ENCODE assay signal across 19 cellular contexts in the genomic region with DNA sequence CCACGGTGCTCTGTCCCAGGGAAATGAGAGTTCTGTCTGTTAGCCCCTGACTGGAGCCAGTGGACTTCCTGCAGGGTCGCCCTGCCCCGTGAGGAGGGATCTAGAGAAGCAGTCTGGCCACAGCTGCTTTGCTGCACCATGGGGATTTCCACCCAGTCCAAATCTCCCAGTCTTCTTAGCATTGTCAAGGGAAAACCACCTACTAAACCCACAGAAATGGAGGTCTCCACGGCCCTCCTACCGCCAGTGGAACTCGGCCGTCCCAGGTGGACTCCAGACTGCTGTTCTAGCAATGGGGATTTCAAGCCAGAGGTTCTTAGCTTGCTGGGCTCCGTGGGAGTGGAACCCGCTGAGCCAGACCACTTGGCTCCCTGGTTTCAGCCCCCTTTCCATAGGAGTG.
DNase-seq lines count a peak whose midpoint lies in the region; ATAC-seq and TF ChIP-seq lines count a peak whose summit lies in the region.
"Had no signal": no experiment of that assay in that cellular context is flagged by ENCODE, and none has a peak within 500 bp of the region (broad histone marks: within the 10 kb centered on the region; RNA-seq: fewer than 3 reads in every experiment).

No MANE protein-coding gene starts in this region.

- no peaks in the 10 kb centered on the region for H3K79me1 ChIP-seq in mesendoderm (ENCODE audit: low read length)

- H4K5ac ChIP-seq in mesendoderm (ENCODE audit: low read length): no peak overlapping the region

- H3K4ac ChIP-seq in mesendoderm (ENCODE audit: low read depth, low read length): no peak overlapping the region

- ATAC-seq in Right ventricle myocardium inferior: no peak
- ATAC-seq in left cardiac atrium: no peak
- ATAC-seq in WTC11: peak; percentile 32; the same call in 1 of the 2 replicates
- no peak for ATAC-seq in upper lobe of right lung
- ATAC-seq in GM18502 (IDR thresholded peaks at IDR 0.05; ENCODE audit: poor library complexity, unreplicated experiment): no peak

- H3K36me3 ChIP-seq in mesendoderm (ENCODE audit: control insufficient read depth, insufficient read depth, low read length) (no peaks in the 10 kb centered on the region), upper lobe of right lung (no peaks in the 10 kb centered on the region)
- H3K36me3 ChIP-seq: BLaER1 had no signal

- H3K27ac ChIP-seq in mesendoderm (ENCODE audit: low read depth, low read length) (no peak overlapping the region), upper lobe of right lung (no peak overlapping the region)
- H3K27ac ChIP-seq: 22Rv1, BLaER1, C4-2B, GM23248 had no signal

- H2BK120ac ChIP-seq in mesendoderm (ENCODE audit: low read depth, low read length): no peak overlapping the region

- H3K9me3 Mint-ChIP-seq in WTC11: 0 out of 2 replicates have a peak, but pooled peaks cover 3% of the 10 kb centered on the region

- TF ChIP-seq CTCF in WTC11 (IDR thresholded peaks at IDR 0.05): no peak
- TF ChIP-seq CTCF in upper lobe of right lung (IDR thresholded peaks at IDR 0.05): no peak

- DNase-seq in Right ventricle myocardium inferior (ENCODE audit: missing footprints) (peak; percentile 28), left cardiac atrium (no peak), WTC11 (ENCODE audit: low spot score) (no peak), mesendoderm (peak; percentile 1), upper lobe of right lung (peak; percentile 20), CD1c-positive myeloid dendritic cell (ENCODE audit: extremely low spot score) (no peak), DMS153 (lab: John Stamatoyannopoulos, UW) (no peak)
- DNase-seq: Calu3, COR-L47, DND-41, GM23248, H7, HCEC 1CT had no signal

- H3K27me3 Mint-ChIP-seq in WTC11 (ENCODE audit: low read depth): no peaks in the 10 kb centered on the region
- H3K27me3 Mint-ChIP-seq: B cell; CD4-positive, alpha-beta memory T cell had no signal

- CTCF ChIA-PET in WTC11 (lab: Charles Lee): no interaction called here

- no peaks in the 10 kb centered on the region for H3K9me3 ChIP-seq in upper lobe of right lung

- no peak overlapping the region for H2BK5ac ChIP-seq in mesendoderm (ENCODE audit: low read length)

- no peak overlapping the region for H3K4me2 ChIP-seq in mesendoderm (ENCODE audit: low read length)
- H3K4me2 ChIP-seq: BLaER1 had no signal

- H3K18ac ChIP-seq in mesendoderm (ENCODE audit: low read length): no peak overlapping the region

- no CpG with 5 or more reads among the region's 9 CpGs for WGBS in mesendoderm (ENCODE audit: extremely low coverage, insufficient coverage, low lambda C conversion rate)

- H3K4me3 ChIP-seq in mesendoderm (ENCODE audit: low read length) (no peak overlapping the region), upper lobe of right lung (no peak overlapping the region)
- H3K4me3 ChIP-seq: BLaER1, GM23248 had no signal

- POLR2A ChIA-PET in WTC11 (lab: Charles Lee): no interaction called here

- no peak overlapping the region for H3K9ac ChIP-seq in mesendoderm (ENCODE audit: low read length)
- H3K9ac ChIP-seq: BLaER1, GM23248 had no signal

- H4K8ac ChIP-seq in mesendoderm (ENCODE audit: low read depth, low read length): no peak overlapping the region

- H2AK5ac ChIP-seq in mesendoderm (ENCODE audit: low read length): no peak overlapping the region

- H3K79me2 ChIP-seq in mesendoderm (ENCODE audit: control insufficient read depth, insufficient read depth, low read length): no peaks in the 10 kb centered on the region

- H3K27ac Mint-ChIP-seq in WTC11: no peak overlapping the region
- H3K27ac Mint-ChIP-seq: B cell; CD4-positive, alpha-beta memory T cell had no signal

- H3K23ac ChIP-seq in mesendoderm (ENCODE audit: low read length): no peak overlapping the region

- H2BK15ac ChIP-seq in mesendoderm (replicated peaks; ENCODE audit: low read depth): no peak overlapping the region

- intact Hi-C loops in Right ventricle myocardium inferior (cut with DNase I) (no loop called here), left cardiac atrium (cut with DNase I) (no loop called here), upper lobe of right lung (cut with DNase I) (no loop called here)

- H3K4me3 Mint-ChIP-seq in WTC11: no peak overlapping the region
- H3K4me3 Mint-ChIP-seq: B cell; CD4-positive, alpha-beta memory T cell had no signal

- no peak overlapping the region for H3K56ac ChIP-seq in mesendoderm (ENCODE audit: low read length)

- H3K4me1 ChIP-seq in mesendoderm (ENCODE audit: control insufficient read depth, low read depth, low read length) (no peaks in the 10 kb centered on the region), upper lobe of right lung (no peaks in the 10 kb centered on the region)
- H3K4me1 ChIP-seq: BLaER1 had no signal

- H3K36me3 Mint-ChIP-seq in WTC11: no peaks in the 10 kb centered on the region
- H3K36me3 Mint-ChIP-seq: CD4-positive, alpha-beta memory T cell had no signal

- no peaks in the 10 kb centered on the region for H3K4me1 Mint-ChIP-seq in WTC11
- H3K4me1 Mint-ChIP-seq: B cell; CD4-positive, alpha-beta memory T cell had no signal

- H3K27me3 ChIP-seq in mesendoderm (ENCODE audit: insufficient read depth, low read length, poor library complexity) (no peaks in the 10 kb centered on the region), upper lobe of right lung (no peaks in the 10 kb centered on the region)
- H3K27me3 ChIP-seq: BLaER1 had no signal

TF ChIP-seq in WTC11, 78 proteins besides CTCF, POLR2A, EP300 and RAD21:
- no peak for TF ChIP-seq MYBL2 (CRISPR knock-in tag; IDR thresholded peaks at IDR 0.05)
- no peak for TF ChIP-seq ERG (CRISPR knock-in tag; IDR thresholded peaks at IDR 0.05)
- TF ChIP-seq, protein P1, sequence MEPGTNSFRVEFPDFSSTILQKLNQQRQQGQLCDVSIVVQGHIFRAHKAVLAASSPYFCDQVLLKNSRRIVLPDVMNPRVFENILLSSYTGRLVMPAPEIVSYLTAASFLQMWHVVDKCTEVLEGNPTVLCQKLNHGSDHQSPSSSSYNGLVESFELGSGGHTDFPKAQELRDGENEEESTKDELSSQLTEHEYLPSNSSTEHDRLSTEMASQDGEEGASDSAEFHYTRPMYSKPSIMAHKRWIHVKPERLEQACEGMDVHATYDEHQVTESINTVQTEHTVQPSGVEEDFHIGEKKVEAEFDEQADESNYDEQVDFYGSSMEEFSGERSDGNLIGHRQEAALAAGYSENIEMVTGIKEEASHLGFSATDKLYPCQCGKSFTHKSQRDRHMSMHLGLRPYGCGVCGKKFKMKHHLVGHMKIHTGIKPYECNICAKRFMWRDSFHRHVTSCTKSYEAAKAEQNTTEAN (CRISPR knock-in tag; IDR thresholded peaks at IDR 0.05): no peak
- TF ChIP-seq, protein P2, sequence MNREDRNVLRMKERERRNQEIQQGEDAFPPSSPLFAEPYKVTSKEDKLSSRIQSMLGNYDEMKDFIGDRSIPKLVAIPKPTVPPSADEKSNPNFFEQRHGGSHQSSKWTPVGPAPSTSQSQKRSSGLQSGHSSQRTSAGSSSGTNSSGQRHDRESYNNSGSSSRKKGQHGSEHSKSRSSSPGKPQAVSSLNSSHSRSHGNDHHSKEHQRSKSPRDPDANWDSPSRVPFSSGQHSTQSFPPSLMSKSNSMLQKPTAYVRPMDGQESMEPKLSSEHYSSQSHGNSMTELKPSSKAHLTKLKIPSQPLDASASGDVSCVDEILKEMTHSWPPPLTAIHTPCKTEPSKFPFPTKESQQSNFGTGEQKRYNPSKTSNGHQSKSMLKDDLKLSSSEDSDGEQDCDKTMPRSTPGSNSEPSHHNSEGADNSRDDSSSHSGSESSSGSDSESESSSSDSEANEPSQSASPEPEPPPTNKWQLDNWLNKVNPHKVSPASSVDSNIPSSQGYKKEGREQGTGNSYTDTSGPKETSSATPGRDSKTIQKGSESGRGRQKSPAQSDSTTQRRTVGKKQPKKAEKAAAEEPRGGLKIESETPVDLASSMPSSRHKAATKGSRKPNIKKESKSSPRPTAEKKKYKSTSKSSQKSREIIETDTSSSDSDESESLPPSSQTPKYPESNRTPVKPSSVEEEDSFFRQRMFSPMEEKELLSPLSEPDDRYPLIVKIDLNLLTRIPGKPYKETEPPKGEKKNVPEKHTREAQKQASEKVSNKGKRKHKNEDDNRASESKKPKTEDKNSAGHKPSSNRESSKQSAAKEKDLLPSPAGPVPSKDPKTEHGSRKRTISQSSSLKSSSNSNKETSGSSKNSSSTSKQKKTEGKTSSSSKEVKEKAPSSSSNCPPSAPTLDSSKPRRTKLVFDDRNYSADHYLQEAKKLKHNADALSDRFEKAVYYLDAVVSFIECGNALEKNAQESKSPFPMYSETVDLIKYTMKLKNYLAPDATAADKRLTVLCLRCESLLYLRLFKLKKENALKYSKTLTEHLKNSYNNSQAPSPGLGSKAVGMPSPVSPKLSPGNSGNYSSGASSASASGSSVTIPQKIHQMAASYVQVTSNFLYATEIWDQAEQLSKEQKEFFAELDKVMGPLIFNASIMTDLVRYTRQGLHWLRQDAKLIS (CRISPR knock-in tag; IDR thresholded peaks at IDR 0.05; ENCODE audit: borderline replicate concordance): no peak
- no peak for TF ChIP-seq E2F1 (CRISPR knock-in tag; IDR thresholded peaks at IDR 0.05)
- TF ChIP-seq NR1H2 (CRISPR knock-in tag; IDR thresholded peaks at IDR 0.05): no peak
- no peak for TF ChIP-seq ZNF263 (CRISPR knock-in tag; IDR thresholded peaks at IDR 0.05; ENCODE audit: low read depth)
- no peak for TF ChIP-seq ZBTB21 (CRISPR knock-in tag; IDR thresholded peaks at IDR 0.05; ENCODE audit: borderline replicate concordance)
TF ChIP-seq in WTC11: peak in this region for 0.

Comparison
In these comparisons a context has a peak if more than half of its experiments do, and no peak if none do; other contexts are left out.
1. DNase-seq: peak in Right ventricle myocardium inferior (single experiment), mesendoderm (single experiment) and upper lobe of right lung (single experiment); none in left cardiac atrium (single experiment), WTC11 (single experiment), CD1c-positive myeloid dendritic cell (single experiment) and DMS153 (single experiment).